ENCODE assay signal across 3 cellular contexts in genomic region chr3:55498520-55498919, GRCh38.
TF ChIP-seq lines count a peak whose summit lies in the region.

No MANE protein-coding gene starts in this region.

TF ChIP-seq in GM23338, 12 proteins besides CTCF, POLR2A, EP300 and RAD21 (continues in another document):
- TF ChIP-seq, protein P1, sequence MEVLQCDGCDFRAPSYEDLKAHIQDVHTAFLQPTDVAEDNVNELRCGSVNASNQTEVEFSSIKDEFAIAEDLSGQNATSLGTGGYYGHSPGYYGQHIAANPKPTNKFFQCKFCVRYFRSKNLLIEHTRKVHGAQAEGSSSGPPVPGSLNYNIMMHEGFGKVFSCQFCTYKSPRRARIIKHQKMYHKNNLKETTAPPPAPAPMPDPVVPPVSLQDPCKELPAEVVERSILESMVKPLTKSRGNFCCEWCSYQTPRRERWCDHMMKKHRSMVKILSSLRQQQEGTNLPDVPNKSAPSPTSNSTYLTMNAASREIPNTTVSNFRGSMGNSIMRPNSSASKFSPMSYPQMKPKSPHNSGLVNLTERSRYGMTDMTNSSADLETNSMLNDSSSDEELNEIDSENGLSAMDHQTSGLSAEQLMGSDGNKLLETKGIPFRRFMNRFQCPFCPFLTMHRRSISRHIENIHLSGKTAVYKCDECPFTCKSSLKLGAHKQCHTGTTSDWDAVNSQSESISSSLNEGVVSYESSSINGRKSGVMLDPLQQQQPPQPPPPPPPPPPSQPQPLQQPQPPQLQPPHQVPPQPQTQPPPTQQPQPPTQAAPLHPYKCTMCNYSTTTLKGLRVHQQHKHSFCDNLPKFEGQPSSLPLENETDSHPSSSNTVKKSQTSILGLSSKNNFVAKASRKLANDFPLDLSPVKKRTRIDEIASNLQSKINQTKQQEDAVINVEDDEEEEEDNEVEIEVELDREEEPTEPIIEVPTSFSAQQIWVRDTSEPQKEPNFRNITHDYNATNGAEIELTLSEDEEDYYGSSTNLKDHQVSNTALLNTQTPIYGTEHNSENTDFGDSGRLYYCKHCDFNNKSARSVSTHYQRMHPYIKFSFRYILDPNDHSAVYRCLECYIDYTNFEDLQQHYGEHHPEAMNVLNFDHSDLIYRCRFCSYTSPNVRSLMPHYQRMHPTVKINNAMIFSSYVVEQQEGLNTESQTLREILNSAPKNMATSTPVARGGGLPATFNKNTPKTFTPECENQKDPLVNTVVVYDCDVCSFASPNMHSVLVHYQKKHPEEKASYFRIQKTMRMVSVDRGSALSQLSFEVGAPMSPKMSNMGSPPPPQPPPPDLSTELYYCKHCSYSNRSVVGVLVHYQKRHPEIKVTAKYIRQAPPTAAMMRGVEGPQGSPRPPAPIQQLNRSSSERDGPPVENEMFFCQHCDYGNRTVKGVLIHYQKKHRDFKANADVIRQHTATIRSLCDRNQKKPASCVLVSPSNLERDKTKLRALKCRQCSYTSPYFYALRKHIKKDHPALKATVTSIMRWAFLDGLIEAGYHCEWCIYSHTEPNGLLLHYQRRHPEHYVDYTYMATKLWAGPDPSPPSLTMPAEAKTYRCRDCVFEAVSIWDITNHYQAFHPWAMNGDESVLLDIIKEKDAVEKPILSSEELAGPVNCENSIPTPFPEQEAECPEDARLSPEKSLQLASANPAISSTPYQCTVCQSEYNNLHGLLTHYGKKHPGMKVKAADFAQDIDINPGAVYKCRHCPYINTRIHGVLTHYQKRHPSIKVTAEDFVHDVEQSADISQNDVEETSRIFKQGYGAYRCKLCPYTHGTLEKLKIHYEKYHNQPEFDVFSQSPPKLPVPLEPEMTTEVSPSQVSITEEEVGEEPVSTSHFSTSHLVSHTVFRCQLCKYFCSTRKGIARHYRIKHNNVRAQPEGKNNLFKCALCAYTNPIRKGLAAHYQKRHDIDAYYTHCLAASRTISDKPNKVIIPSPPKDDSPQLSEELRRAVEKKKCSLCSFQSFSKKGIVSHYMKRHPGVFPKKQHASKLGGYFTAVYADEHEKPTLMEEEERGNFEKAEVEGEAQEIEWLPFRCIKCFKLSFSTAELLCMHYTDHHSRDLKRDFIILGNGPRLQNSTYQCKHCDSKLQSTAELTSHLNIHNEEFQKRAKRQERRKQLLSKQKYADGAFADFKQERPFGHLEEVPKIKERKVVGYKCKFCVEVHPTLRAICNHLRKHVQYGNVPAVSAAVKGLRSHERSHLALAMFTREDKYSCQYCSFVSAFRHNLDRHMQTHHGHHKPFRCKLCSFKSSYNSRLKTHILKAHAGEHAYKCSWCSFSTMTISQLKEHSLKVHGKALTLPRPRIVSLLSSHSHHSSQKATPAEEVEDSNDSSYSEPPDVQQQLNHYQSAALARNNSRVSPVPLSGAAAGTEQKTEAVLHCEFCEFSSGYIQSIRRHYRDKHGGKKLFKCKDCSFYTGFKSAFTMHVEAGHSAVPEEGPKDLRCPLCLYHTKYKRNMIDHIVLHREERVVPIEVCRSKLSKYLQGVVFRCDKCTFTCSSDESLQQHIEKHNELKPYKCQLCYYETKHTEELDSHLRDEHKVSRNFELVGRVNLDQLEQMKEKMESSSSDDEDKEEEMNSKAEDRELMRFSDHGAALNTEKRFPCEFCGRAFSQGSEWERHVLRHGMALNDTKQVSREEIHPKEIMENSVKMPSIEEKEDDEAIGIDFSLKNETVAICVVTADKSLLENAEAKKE (CRISPR knock-in tag; IDR thresholded peaks at IDR 0.05) = no peak
- TF ChIP-seq NANOG (IDR thresholded peaks at IDR 0.05; ENCODE audit: borderline replicate concordance) = no peak
- TF ChIP-seq, protein P2, sequence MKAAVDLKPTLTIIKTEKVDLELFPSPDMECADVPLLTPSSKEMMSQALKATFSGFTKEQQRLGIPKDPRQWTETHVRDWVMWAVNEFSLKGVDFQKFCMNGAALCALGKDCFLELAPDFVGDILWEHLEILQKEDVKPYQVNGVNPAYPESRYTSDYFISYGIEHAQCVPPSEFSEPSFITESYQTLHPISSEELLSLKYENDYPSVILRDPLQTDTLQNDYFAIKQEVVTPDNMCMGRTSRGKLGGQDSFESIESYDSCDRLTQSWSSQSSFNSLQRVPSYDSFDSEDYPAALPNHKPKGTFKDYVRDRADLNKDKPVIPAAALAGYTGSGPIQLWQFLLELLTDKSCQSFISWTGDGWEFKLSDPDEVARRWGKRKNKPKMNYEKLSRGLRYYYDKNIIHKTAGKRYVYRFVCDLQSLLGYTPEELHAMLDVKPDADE (IDR thresholded peaks at IDR 0.05) = no peak
- no peak for TF ChIP-seq POLR2AphosphoS5 (IDR thresholded peaks at IDR 0.05; ENCODE audit: low read depth)
- TF ChIP-seq ZNF331 (CRISPR knock-in tag; IDR thresholded peaks at IDR 0.05; ENCODE audit: low read depth) = no peak

TF ChIP-seq in WTC11, 78 proteins besides CTCF, POLR2A, EP300 and RAD21 (continued from another document):
- TF ChIP-seq USF1 (CRISPR knock-in tag; IDR thresholded peaks at IDR 0.05) (peak; percentile 62), PREB (CRISPR knock-in tag; IDR thresholded peaks at IDR 0.05; ENCODE audit: borderline replicate concordance) (no peak), USF2 (CRISPR knock-in tag; IDR thresholded peaks at IDR 0.05) (peak; percentile 77), CREB1 (CRISPR knock-in tag; IDR thresholded peaks at IDR 0.05) (no peak)
- TF ChIP-seq, protein P3, sequence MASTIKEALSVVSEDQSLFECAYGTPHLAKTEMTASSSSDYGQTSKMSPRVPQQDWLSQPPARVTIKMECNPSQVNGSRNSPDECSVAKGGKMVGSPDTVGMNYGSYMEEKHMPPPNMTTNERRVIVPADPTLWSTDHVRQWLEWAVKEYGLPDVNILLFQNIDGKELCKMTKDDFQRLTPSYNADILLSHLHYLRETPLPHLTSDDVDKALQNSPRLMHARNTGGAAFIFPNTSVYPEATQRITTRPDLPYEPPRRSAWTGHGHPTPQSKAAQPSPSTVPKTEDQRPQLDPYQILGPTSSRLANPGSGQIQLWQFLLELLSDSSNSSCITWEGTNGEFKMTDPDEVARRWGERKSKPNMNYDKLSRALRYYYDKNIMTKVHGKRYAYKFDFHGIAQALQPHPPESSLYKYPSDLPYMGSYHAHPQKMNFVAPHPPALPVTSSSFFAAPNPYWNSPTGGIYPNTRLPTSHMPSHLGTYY (CRISPR knock-in tag; IDR thresholded peaks at IDR 0.05) = no peak

TF ChIP-seq in H1, 55 proteins besides CTCF, POLR2A, EP300 and RAD21 (continued from another document):
- TF ChIP-seq USF2 (IDR thresholded peaks at IDR 0.05; ENCODE audit: low read length) (peak; percentile 73; the same call in 1 of the 2 replicates), CTBP2 (IDR thresholded peaks at IDR 0.05; ENCODE audit: borderline replicate concordance, insufficient read depth, insufficient read length, low read length) (no peak)
